24 cellular contexts compared by ENCODE assay signal in the genomic region with DNA sequence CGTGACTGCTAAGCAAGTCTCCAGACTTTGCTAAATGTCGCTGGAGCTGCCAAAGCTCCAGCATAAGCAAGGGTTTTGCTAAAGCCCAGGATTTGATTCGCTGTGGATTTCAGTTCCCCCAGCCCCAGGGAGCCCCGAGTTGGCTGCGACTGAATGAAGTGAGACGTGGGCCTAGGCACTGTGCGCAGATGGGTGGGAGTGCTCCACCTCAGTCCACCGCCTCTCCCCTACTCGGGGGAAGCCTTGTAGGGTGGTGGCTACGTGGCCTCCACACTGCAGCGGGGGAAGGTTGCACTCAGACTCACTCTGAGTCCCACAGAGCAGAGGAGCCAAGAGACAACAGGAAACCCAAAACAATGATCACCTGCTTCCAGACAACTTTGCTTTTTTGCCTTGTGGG.
"Had no signal": no experiment of that assay in that cellular context is flagged by ENCODE, and none has a peak within 500 bp of the region (broad histone marks: within the 10 kb centered on the region; RNA-seq: fewer than 3 reads in every experiment).

No MANE protein-coding gene starts in this region.

- H3K27ac Mint-ChIP-seq: memory B cell; mesothelial cell of epicardium; naive B cell; nephron progenitor cell; stimulated activated naive B cell treated with anti-CD40 and anti-IgM and Interleukin-4, amounts not matched to agents 10 μg/mL and 1 μg/mL and 100 μg/mL, for 72 hours; stimulated activated naive CD8-positive, alpha-beta T cell treated with anti-CD3 and anti-CD28 coated beads, Interleukin-15, Interleukin-2, amounts not matched to agents 100 ng/mL and 50 ng/mL, for 24 hours had no signal

- H3K27me3 ChIP-seq: colonic mucosa, transverse colon, vagina had no signal

- H3K4me3 ChIP-seq: colonic mucosa, esophagus squamous epithelium, lung, mucosa of descending colon, psoas muscle, skin epidermis, suprapubic skin, transverse colon, vagina had no signal

- H3K4me1 ChIP-seq: colonic mucosa, esophagus squamous epithelium, psoas muscle, suprapubic skin, transverse colon, vagina had no signal

- H3K36me3 Mint-ChIP-seq: memory B cell; mesothelial cell of epicardium; naive B cell; stimulated activated naive B cell treated with anti-CD40 and anti-IgM and Interleukin-4, amounts not matched to agents 10 μg/mL and 1 μg/mL and 100 μg/mL, for 72 hours had no signal

- ATAC-seq: left lobe of liver; mucosa of descending colon; psoas muscle; right cardiac atrium; stimulated activated naive B cell treated with anti-CD40 and anti-IgM and Interleukin-4, amounts not matched to agents 10 μg/mL and 1 μg/mL and 100 μg/mL, for 72 hours had no signal

- H3K36me3 ChIP-seq: colonic mucosa, esophagus squamous epithelium, suprapubic skin, transverse colon, vagina had no signal

- H3K4me1 Mint-ChIP-seq: memory B cell; naive B cell; stimulated activated naive B cell treated with anti-CD40 and anti-IgM and Interleukin-4, amounts not matched to agents 10 μg/mL and 1 μg/mL and 100 μg/mL, for 72 hours had no signal

- H3K9me3 ChIP-seq: colonic mucosa, esophagus squamous epithelium, mucosa of descending colon, psoas muscle, suprapubic skin, transverse colon, vagina had no signal

- H3K27ac ChIP-seq: colonic mucosa, esophagus squamous epithelium, psoas muscle, skin epidermis, suprapubic skin, transverse colon, vagina had no signal

- H3K9me3 Mint-ChIP-seq: memory B cell; mesothelial cell of epicardium; naive B cell; nephron progenitor cell; stimulated activated naive CD8-positive, alpha-beta T cell treated with anti-CD3 and anti-CD28 coated beads, Interleukin-15, Interleukin-2, amounts not matched to agents 100 ng/mL and 50 ng/mL, for 24 hours had no signal

- DNase-seq: colonic mucosa; effector memory CD4-positive, alpha-beta T cell; erythroblast; esophagus squamous epithelium; foreskin melanocyte; glutamatergic neuron; kidney; mucosa of descending colon; naive B cell; nephron progenitor cell; psoas muscle; stimulated activated CD4-positive, alpha-beta T cell treated with anti-CD3 and anti-CD28 coated beads, Interleukin-15, amount 100 ng/mL, for 24 hours; stimulated activated CD4-positive, alpha-beta T cell treated with anti-CD3 and anti-CD28 coated beads, Interleukin-2, amount 100 ng/mL, for 48 hours; stimulated activated naive B cell treated with anti-CD40 and anti-IgM and Interleukin-4, amounts not matched to agents 10 μg/mL and 1 μg/mL and 100 μg/mL, for 72 hours; transverse colon had no signal

- H3K4me3 Mint-ChIP-seq: memory B cell; mesothelial cell of epicardium; naive B cell; nephron progenitor cell; stimulated activated naive B cell treated with anti-CD40 and anti-IgM and Interleukin-4, amounts not matched to agents 10 μg/mL and 1 μg/mL and 100 μg/mL, for 72 hours; stimulated activated naive CD8-positive, alpha-beta T cell treated with anti-CD3 and anti-CD28 coated beads, Interleukin-15, Interleukin-2, amounts not matched to agents 100 ng/mL and 50 ng/mL, for 24 hours had no signal
